In the genomic region with DNA sequence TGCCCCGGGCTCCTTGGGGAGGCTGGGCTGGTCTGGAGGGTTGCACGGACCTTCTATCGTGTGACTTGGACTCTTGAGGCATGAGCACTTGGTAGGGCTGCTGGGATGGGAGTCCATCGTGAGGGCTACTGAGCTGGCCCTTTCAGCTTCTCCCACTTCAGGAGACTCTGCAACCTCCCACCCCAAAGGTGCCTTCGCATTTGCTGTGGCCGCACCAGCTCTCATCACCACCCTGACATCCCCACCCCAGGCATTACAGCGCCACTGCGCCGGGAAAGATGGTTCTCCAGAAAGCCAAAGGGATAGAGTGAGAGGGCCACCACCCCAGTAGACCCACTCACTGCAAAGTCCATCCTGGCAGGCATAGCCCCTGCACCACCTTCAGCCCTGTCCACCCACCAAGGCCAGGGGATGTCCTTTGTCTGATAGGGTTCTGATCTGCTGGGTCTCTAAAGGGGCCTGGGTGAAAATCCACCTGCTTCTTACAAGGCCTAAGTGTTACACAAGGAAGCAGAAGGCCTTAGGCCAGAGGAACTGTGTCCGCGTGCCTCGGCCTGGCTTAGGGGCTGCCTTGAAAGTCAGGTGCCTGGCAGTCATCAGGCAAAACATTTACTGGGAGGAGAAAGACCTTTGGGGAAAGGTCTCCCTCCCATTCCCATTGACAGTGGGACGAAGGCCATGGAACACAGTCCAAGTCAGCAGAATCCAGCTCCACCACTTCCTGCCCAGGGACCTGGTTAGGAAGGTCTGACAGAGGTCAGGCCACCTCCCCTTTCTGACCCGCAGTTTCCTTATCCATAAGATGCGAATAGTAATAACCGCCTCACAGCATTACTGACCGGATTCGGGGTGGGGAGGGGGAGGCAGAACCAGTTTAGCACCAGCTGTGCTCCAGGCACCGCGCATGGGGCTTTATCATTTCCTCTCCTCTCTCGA, we compare ENCODE assay signal across 11 cellular contexts. TPM values are rescaled to one million over a fixed set of nuclear protein-coding genes. Genes with fewer than 3 reads are reported as not detected.
DNase-seq lines count a peak whose midpoint lies in the region; ATAC-seq and TF ChIP-seq lines count a peak whose summit lies in the region.
"Had no signal": no experiment of that assay in that cellular context is flagged by ENCODE, and none has a peak within 500 bp of the region (broad histone marks: within the 10 kb centered on the region; RNA-seq: fewer than 3 reads in every experiment).

No MANE protein-coding gene starts in this region.

- peak overlapping the region in 2 of 12 donors; percentile 2 to 4 for H3K4me3 ChIP-seq in heart left ventricle
- no peak overlapping the region for H3K4me3 ChIP-seq in transverse colon

- no peaks in the 10 kb centered on the region for H3K27me3 ChIP-seq in heart left ventricle
- H3K27me3 ChIP-seq in transverse colon = no peaks in the 10 kb centered on the region

- in situ Hi-C loops in transverse colon (cut with MboI; ENCODE audit: low pct_ligation_motif_present in 1 of 4, low pct_unique_long_range_greater_than_20kb in 1 of 4, low sequenced_read_pairs in 3 of 4) = loop anchor here in 1 of 4 donors (10.0 kb wide), 1 partner anchor 96 kb away; no protein-coding TSS in a partner anchor

- H3K9me3 Mint-ChIP-seq in brain (no peaks in the 10 kb centered on the region), neural crest cell (no peaks in the 10 kb centered on the region)
- H3K9me3 Mint-ChIP-seq: activated T-cell treated with anti-CD3 and anti-CD28 coated beads, Interleukin-2, amount 50 U/mL, for 24 hours had no signal

- intact Hi-C loops in heart left ventricle (cut with DNase I) (loop anchor here in 3 of 10 donors (5.0 to 10.0 kb wide), 3 partner anchors 33 to 96 kb away; no protein-coding TSS in a partner anchor), transverse colon (cut with DNase I; ENCODE audit: low total_unique reads) (loop anchor here (10.0 kb wide), 1 partner anchor 96 kb away; no protein-coding TSS in a partner anchor)

- peak overlapping the region in 3 of 5 experiments; percentile 87 to 93 (median 90) for H3K27ac Mint-ChIP-seq in brain
- no peak overlapping the region for H3K27ac Mint-ChIP-seq in neural crest cell (ENCODE audit: unreplicated experiment)
- H3K27ac Mint-ChIP-seq: activated T-cell treated with anti-CD3 and anti-CD28 coated beads, Interleukin-2, amount 50 U/mL, for 24 hours had no signal

- H3K27me3 Mint-ChIP-seq in brain = no peaks in the 10 kb centered on the region
- H3K27me3 Mint-ChIP-seq in neural crest cell (ENCODE audit: low read depth) = no peaks in the 10 kb centered on the region
- H3K27me3 Mint-ChIP-seq: activated T-cell treated with anti-CD3 and anti-CD28 coated beads, Interleukin-2, amount 50 U/mL, for 24 hours had no signal

- DNase-seq in heart left ventricle (peak in 3 of 5 donors; percentile 22 to 64 (median 27)), neural crest cell (ENCODE audit: low read depth, low spot score) (no peak), transverse colon (no peak), DMS79 treated with DMSO at 0.1 percent for 48 hours (lab: John Stamatoyannopoulos, UW) (no peak)
- DNase-seq: activated T-cell treated with anti-CD3 and anti-CD28 coated beads, Interleukin-2, amount 50 U/mL, for 24 hours; GOT3; NCI-H524 treated with DMSO at 0.1 percent for 48 hours had no signal

- no peak for TF ChIP-seq CTCF in brain (conservative IDR thresholded peaks at IDR 0.05)
- no peak for TF ChIP-seq CTCF in heart left ventricle (IDR thresholded peaks at IDR 0.05)
- no peak for TF ChIP-seq CTCF in neural crest cell (conservative IDR thresholded peaks at IDR 0.05)
- no peak for TF ChIP-seq CTCF in transverse colon (IDR thresholded peaks at IDR 0.05)

- H3K27ac ChIP-seq in heart left ventricle (peak overlapping the region; percentile 73 to 95 (median 90)), transverse colon (peak overlapping the region in 3 of 4 donors; percentile 9 to 61 (median 33))

- TF ChIP-seq POLR2A in heart left ventricle (IDR thresholded peaks at IDR 0.05) (no peak), transverse colon (IDR thresholded peaks at IDR 0.05) (no peak)

- H3K36me3 Mint-ChIP-seq in brain (peaks cover 3% of the 10 kb centered on the region), neural crest cell (ENCODE audit: low read depth) (peaks cover 2% of the 10 kb centered on the region)

- peaks cover 11 to 75% (median 59%) of the 10 kb centered on the region in 12 donors for H3K4me1 ChIP-seq in heart left ventricle
- peaks cover 0 to 18% (median 8%) of the 10 kb centered on the region in 4 donors for H3K4me1 ChIP-seq in transverse colon

- H3K4me3 Mint-ChIP-seq in brain = no peak overlapping the region
- peak overlapping the region; percentile 38 for H3K4me3 Mint-ChIP-seq in neural crest cell
- H3K4me3 Mint-ChIP-seq: activated T-cell treated with anti-CD3 and anti-CD28 coated beads, Interleukin-2, amount 50 U/mL, for 24 hours had no signal

- H3K9me3 ChIP-seq in heart left ventricle (no peaks in the 10 kb centered on the region), transverse colon (no peaks in the 10 kb centered on the region)

- ATAC-seq in heart left ventricle (peak in 3 of 4 donors; percentile 2 to 38 (median 21)), HG02981 (IDR thresholded peaks at IDR 0.05; ENCODE audit: unreplicated experiment) (no peak), GM19324 (IDR thresholded peaks at IDR 0.05; ENCODE audit: low FRiP score, unreplicated experiment) (no peak)

- H3K4me1 Mint-ChIP-seq in brain (peaks cover 67% of the 10 kb centered on the region), neural crest cell (peaks cover 31% of the 10 kb centered on the region)

- WGBS in heart left ventricle, 4 donors = 30 to 57% (median 46%) methylated on average over 13 to 21 of the region's 21 CpGs
- WGBS in transverse colon (ENCODE audit: low coverage in 1 of 2), 2 donors = 78 to 79% methylated on average over 5 to 20 of the region's 21 CpGs

- no peak for TF ChIP-seq EP300 in transverse colon (IDR thresholded peaks at IDR 0.05; ENCODE audit: low read depth)

- peaks cover 0 to under 1% (median 0%) of the 10 kb centered on the region in 9 donors for H3K36me3 ChIP-seq in heart left ventricle
- H3K36me3 ChIP-seq in transverse colon = no peaks in the 10 kb centered on the region

RNA-seq across cellular contexts. Expression of a gene that starts 5.2 kb away (rescaled TPM):
- polyA plus RNA-seq in brain (ENCODE audit: insufficient read depth, low read depth, low replicate concordance) (14.9 TPM), heart left ventricle (10 to 100 TPM in 1 of 2 donors, 1 to 10 TPM in 1; 8.9 to 10.2 TPM)
- total RNA-seq in heart left ventricle (10 to 100 TPM; 17.2 to 31.9 (median 25.5) TPM), neural crest cell (10.6 and 10.7 TPM in 2 replicates), transverse colon (10 to 100 TPM in 1 of 4 donors, 1 to 10 TPM in 3; 1.2 to 10.1 (median 3.6) TPM)
- total RNA-seq: HT-29 had no signal

RNA-seq across cellular contexts. Expression of a gene that starts 21.9 kb away (rescaled TPM):
- polyA plus RNA-seq in brain (ENCODE audit: insufficient read depth, low read depth, low replicate concordance) (not detected), heart left ventricle (under 1 TPM; 0.04 to 0.07 TPM)
- total RNA-seq in heart left ventricle (under 1 TPM; 0.08 to 0.44 (median 0.19) TPM), neural crest cell (0.36 and 0.47 TPM in 2 replicates), transverse colon (under 1 TPM in 2 of 4 donors, not detected in 2; 0.14 to 0.16 TPM)
- total RNA-seq: HT-29 had no signal

Comparison
In these comparisons a context has a peak if more than half of its experiments do, and no peak if none do; other contexts are left out.
1. ATAC-seq: peak in heart left ventricle (3 of 4); none in HG02981 (single experiment) and GM19324 (single experiment).
2. DNase-seq: peak in heart left ventricle (3 of 5); none in neural crest cell (single experiment), transverse colon (single experiment) and DMS79 treated with DMSO at 0.1 percent for 48 hours (single experiment).